In the genomic region with DNA sequence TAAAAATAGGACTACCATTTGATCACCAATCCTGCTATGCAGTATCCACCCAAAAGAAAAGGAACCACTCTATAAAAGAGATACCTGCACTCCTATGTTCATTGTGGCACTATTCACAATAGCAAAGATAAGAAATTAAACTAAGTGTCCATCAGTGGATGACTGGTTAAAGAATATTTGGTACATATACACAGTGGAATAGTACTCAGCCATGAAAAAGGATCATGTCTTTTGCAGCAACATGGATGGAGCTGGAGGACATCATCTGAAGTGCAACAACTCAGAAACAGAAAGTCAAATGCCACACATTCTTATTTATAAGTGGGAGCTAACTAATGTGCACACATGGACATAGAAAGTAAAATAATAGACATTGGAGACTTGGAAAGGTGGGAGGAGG, we compare ENCODE assay signal across 25 cellular contexts.
"Had no signal": no experiment of that assay in that cellular context is flagged by ENCODE, and none has a peak within 500 bp of the region (broad histone marks: within the 10 kb centered on the region; RNA-seq: fewer than 3 reads in every experiment).

No MANE protein-coding gene starts in this region.

- H3K4me2 ChIP-seq: smooth muscle cell had no signal

- DNase-seq: islet precursor cell; left ventricle myocardium inferior; mesendoderm; naive B cell; ovary; right lobe of liver; stimulated activated CD4-positive, alpha-beta T cell treated with anti-CD3 and anti-CD28 coated beads, Interleukin-1b, Interleukin-23, amount 100 ng/mL, for 48 hours; stimulated activated CD4-positive, alpha-beta T cell treated with anti-CD3 and anti-CD28 coated beads, Interleukin-2, amount 100 ng/mL, for 48 hours; stimulated activated CD4-positive, alpha-beta T cell treated with anti-CD3 and anti-CD28 coated beads, Interleukin-4, amount 100 ng/mL, for 4 hours; stimulated activated CD8-positive, alpha-beta memory T cell treated with anti-CD3 and anti-CD28 coated beads, Interleukin-4, amount 100 ng/mL, for 48 hours; stimulated activated naive CD4-positive, alpha-beta T cell treated with Interleukin-2 at 50 U/mL for 16 hours; stimulated activated naive CD8-positive, alpha-beta T cell treated with anti-CD3 and anti-CD28 coated beads, Interleukin-15, amount 100 ng/mL, for 72 hours; substantia nigra; testis; thyroid gland; transverse colon; upper lobe of left lung had no signal

- H3K27me3 Mint-ChIP-seq: naive B cell; progenitor cell of endocrine pancreas; stimulated activated memory B cell treated with anti-CD40 and anti-IgM and Interleukin-4, amounts not matched to agents 10 μg/mL and 1 μg/mL and 100 μg/mL, for 72 hours; stimulated activated naive CD8-positive, alpha-beta T cell treated with anti-CD3 and anti-CD28 coated beads, Interleukin-15, amount 100 ng/mL, for 72 hours had no signal

- H3K4me3 ChIP-seq: left ventricle myocardium inferior, lung, ovary, right atrium auricular region, right lobe of liver, smooth muscle cell, testis, thyroid gland, transverse colon, upper lobe of left lung, vagina had no signal

- H3K36me3 ChIP-seq: left ventricle myocardium inferior, ovary, right atrium auricular region, right lobe of liver, thyroid gland, transverse colon, upper lobe of left lung, vagina had no signal

- ATAC-seq: natural killer cell treated with Interleukin-12 subunit alpha and Interleukin-12 subunit beta and Interleukin-15 and Interleukin-18, amount 100 ng/mL, for 72 hours; right lobe of liver; stimulated activated memory B cell treated with anti-CD40 and anti-IgM and Interleukin-4, amounts not matched to agents 10 μg/mL and 1 μg/mL and 100 μg/mL, for 72 hours; stimulated activated naive CD8-positive, alpha-beta T cell treated with anti-CD3 and anti-CD28 coated beads, Interleukin-15, amount 100 ng/mL, for 72 hours had no signal

- H3K27ac Mint-ChIP-seq: mesothelial cell of epicardium; natural killer cell treated with Interleukin-12 subunit alpha and Interleukin-12 subunit beta and Interleukin-15 and Interleukin-18, amount 100 ng/mL, for 72 hours; progenitor cell of endocrine pancreas had no signal

- H3K9me3 Mint-ChIP-seq: mesothelial cell of epicardium; naive B cell; natural killer cell treated with Interleukin-12 subunit alpha and Interleukin-12 subunit beta and Interleukin-15 and Interleukin-18, amount 100 ng/mL, for 72 hours; stimulated activated memory B cell treated with anti-CD40 and anti-IgM and Interleukin-4, amounts not matched to agents 10 μg/mL and 1 μg/mL and 100 μg/mL, for 72 hours; stimulated activated naive CD8-positive, alpha-beta T cell treated with anti-CD3 and anti-CD28 coated beads, Interleukin-15, amount 100 ng/mL, for 72 hours had no signal

- H3K36me3 Mint-ChIP-seq: naive B cell; stimulated activated memory B cell treated with anti-CD40 and anti-IgM and Interleukin-4, amounts not matched to agents 10 μg/mL and 1 μg/mL and 100 μg/mL, for 72 hours had no signal

- H3K4me3 Mint-ChIP-seq: mesothelial cell of epicardium; natural killer cell treated with Interleukin-12 subunit alpha and Interleukin-12 subunit beta and Interleukin-15 and Interleukin-18, amount 100 ng/mL, for 72 hours; stimulated activated naive CD8-positive, alpha-beta T cell treated with anti-CD3 and anti-CD28 coated beads, Interleukin-15, amount 100 ng/mL, for 72 hours had no signal

- H3K27ac ChIP-seq: left ventricle myocardium inferior, ovary, right atrium auricular region, right lobe of liver, testis, thyroid gland, transverse colon, upper lobe of left lung, vagina had no signal

- H3K9me3 ChIP-seq: left ventricle myocardium inferior, ovary, right atrium auricular region, right lobe of liver, testis, thyroid gland, transverse colon, upper lobe of left lung, vagina had no signal

- H3K27me3 ChIP-seq: ovary, right atrium auricular region, right lobe of liver, testis, thyroid gland, transverse colon, upper lobe of left lung, vagina had no signal

- H3K4me1 Mint-ChIP-seq: mesothelial cell of epicardium; stimulated activated naive CD8-positive, alpha-beta T cell treated with anti-CD3 and anti-CD28 coated beads, Interleukin-15, amount 100 ng/mL, for 72 hours had no signal

- H3K4me1 ChIP-seq: left ventricle myocardium inferior, right atrium auricular region, right lobe of liver, testis, vagina had no signal
